Comparison of ENCODE assay signal across 8 cellular contexts in the genomic region with DNA sequence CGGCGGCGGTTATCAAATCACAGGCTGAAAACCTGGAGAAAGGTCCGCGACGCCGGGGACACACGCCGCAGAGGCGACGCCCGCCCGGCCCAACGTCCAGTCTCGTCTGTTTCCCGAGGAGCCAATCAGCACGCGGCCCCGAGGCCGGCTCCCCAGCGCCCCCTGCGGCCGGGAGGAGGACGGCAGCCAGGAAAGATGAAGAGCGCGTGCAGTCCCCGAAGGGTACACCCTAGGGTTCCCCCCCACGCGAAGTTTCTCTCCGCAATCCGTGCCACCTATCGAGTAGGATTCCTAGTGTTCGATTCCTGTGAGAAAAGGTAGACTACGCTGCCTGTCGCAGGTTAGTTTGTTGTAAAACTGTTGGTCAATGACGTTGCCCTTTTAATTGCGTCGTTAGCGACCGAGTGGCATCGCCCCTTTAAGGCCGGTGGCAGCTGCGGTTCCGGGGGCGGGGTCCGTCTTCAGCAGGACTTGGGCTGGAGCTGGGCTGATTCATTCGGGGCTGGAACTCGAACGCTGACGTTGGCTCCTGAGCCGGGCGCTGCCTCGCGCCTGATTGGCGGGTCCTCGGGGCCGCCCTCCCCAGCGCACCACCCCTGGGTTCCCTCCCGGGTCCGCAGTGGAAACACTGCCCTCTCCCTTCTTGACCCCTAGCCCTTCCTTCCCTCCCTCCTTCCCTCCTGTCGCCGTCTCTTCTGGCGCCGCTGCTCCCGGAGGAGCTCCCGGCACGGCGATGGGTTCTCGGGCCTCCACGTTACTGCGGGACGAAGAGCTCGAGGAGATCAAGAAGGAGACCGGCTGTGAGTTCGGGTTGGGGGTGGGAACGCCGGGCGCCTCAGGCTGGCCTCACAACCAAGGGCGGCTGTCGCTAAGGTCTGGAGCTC. TPM values are rescaled to one million over a fixed set of nuclear protein-coding genes. Genes with fewer than 3 reads are reported as not detected.
A peak's percentile ranks its signal among the peaks of the same experiment; 100 is the strongest.
DNase-seq lines count a peak whose midpoint lies in the region; ATAC-seq and TF ChIP-seq lines count a peak whose summit lies in the region.

A gene (plus strand): TSS at position 619 of the 884 bp plus-strand sequence. CDS start 115 bp downstream, at position 734.
A gene with protein sequence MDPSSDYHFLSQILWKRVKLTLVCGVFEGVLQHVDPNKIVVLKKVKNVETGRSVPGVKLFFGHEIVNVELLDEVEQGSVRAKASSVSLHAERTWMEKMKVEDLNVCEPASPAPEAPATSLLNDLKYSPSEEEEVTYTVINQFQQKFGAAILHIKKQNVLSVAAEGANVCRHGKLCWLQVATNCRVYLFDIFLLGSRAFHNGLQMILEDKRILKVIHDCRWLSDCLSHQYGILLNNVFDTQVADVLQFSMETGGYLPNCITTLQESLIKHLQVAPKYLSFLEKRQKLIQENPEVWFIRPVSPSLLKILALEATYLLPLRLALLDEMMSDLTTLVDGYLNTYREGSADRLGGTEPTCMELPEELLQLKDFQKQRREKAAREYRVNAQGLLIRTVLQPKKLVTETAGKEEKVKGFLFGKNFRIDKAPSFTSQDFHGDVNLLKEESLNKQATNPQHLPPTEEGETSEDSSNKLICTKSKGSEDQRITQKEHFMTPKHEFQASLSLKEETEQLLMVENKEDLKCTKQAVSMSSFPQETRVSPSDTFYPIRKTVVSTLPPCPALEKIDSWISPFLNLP (minus strand): TSS at position 108 of the 884 bp plus-strand sequence. CDS start 4,182 bp downstream, outside the sequence.

- ATAC-seq in GM21529 (IDR thresholded peaks at IDR 0.05; ENCODE audit: unreplicated experiment) = peak; percentile 99

- CTCF ChIA-PET in OCI-LY7 (lab: Charles Lee; ENCODE audit: unreplicated experiment) = interaction anchor here (0.5 to 1.1 kb wide), 2 partner anchors 323 to 397 kb away, joined by 3 to 4 read pairs; no protein-coding TSS in a partner anchor

- no peaks in the 10 kb centered on the region for H3K27me3 ChIP-seq in mononuclear cell (ENCODE audit: insufficient read depth, low read length)

- H3K9me3 ChIP-seq in OCI-LY7 (ENCODE audit: low read length) (peaks cover 8% of the 10 kb centered on the region; the same call in 1 of the 2 replicates), mononuclear cell (ENCODE audit: low read depth, low read length) (no peaks in the 10 kb centered on the region)

- intact Hi-C loops in OCI-LY7 (cut with micrococcal nuclease; ENCODE audit: unreplicated experiment) = loop anchor here (1.0 to 5.0 kb wide), 4 partner anchors 51 to 325 kb away; a partner anchor contains a TSS

- peak within 1 kb of the TSS; percentile 86 for H2AFZ ChIP-seq in OCI-LY7 (ENCODE audit: low read length)

- H3K27me3 Mint-ChIP-seq in IgD-negative memory B cell = no peaks in the 10 kb centered on the region

- H3K9me3 Mint-ChIP-seq in IgD-negative memory B cell = no peaks in the 10 kb centered on the region

- peak within 1 kb of the TSS; percentile 96 for H3K4me2 ChIP-seq in OCI-LY7 (ENCODE audit: low read length)

- H3K4me1 ChIP-seq in OCI-LY7 (ENCODE audit: insufficient read depth, low read length, poor library complexity, severe bottlenecking) (peaks cover 16% of the 10 kb centered on the region), mononuclear cell (ENCODE audit: insufficient read depth, low read length) (peaks cover 24% of the 10 kb centered on the region)

- H3K36me3 Mint-ChIP-seq in IgD-negative memory B cell = no peaks in the 10 kb centered on the region

- H3K4me3 ChIP-seq in OCI-LY7 (ENCODE audit: low read depth, low read length, poor library complexity, severe bottlenecking) = peak within 1 kb of the TSS; percentile 86
- H3K4me3 ChIP-seq in mononuclear cell (ENCODE audit: low read length) = peak within 1 kb of the TSS; percentile 84

- POLR2A ChIA-PET in OCI-LY7 (lab: Charles Lee) = interaction anchor here (0.5 to 1.0 kb wide), 9 partner anchors 13 to 879 kb away, joined by 3 to 6 read pairs (median 3); a partner anchor contains a TSS

- H3K27ac ChIP-seq in OCI-LY7 (ENCODE audit: low read depth, low read length, poor library complexity, severe bottlenecking) = peak within 1 kb of the TSS; percentile 47
- H3K27ac ChIP-seq in epithelial cell of prostate = peak within 1 kb of the TSS; percentile 75

- H3K27ac Mint-ChIP-seq in IgD-negative memory B cell = peak within 1 kb of the TSS; percentile 81 to 92 (median 89)

- H3K4me3 Mint-ChIP-seq in IgD-negative memory B cell = peak within 1 kb of the TSS; percentile 92 to 95 (median 93)

- no peaks in the 10 kb centered on the region for H4K20me1 ChIP-seq in OCI-LY7 (ENCODE audit: insufficient read depth, low read length)

- DNase-seq in DMS153 treated with DMSO at 0.1 percent for 48 hours (lab: John Stamatoyannopoulos, UW; ENCODE audit: unreplicated experiment) (peak; percentile 59), OCI-LY7 (ENCODE audit: low spot score) (peak; percentile 96), activated T-cell treated with anti-CD3 and anti-CD28 coated beads for 4 hours (peak; percentile 87), epithelial cell of prostate (ENCODE audit: low read depth, low spot score) (peak; percentile 92)
- peak; percentile 94 to 97 for DNase-seq in stimulated activated CD8-positive, alpha-beta memory T cell treated with anti-CD3 and anti-CD28 coated beads, Interleukin-2, amount 100 ng/mL, for 48 hours (ENCODE audit: low read depth in 2 of 2)

- no peaks in the 10 kb centered on the region for H3K36me3 ChIP-seq in OCI-LY7 (ENCODE audit: insufficient read depth, low read length)

- peak; percentile 95 for TF ChIP-seq CTCF in OCI-LY7 (conservative IDR thresholded peaks at IDR 0.05; ENCODE audit: low read length)

- BruUV-seq in OCI-LY7 (replicated peaks; lab: Mats Ljungman, UMichigan) = no TSS peak

- H3K4me1 Mint-ChIP-seq in IgD-negative memory B cell = peaks cover 17 to 24% (median 18%) of the 10 kb centered on the region in 3 donors

- H3K9me2 ChIP-seq in OCI-LY7 (ENCODE audit: insufficient read depth, low read length) = no peaks in the 10 kb centered on the region

- peaks cover 12% of the 10 kb centered on the region; the same call in 1 of the 2 replicates for H3K79me2 ChIP-seq in OCI-LY7 (ENCODE audit: insufficient read depth, low read depth, low read length)

RNA-seq across cellular contexts. Expression of the first gene that starts in this region (rescaled TPM):
- polyA plus RNA-seq in IgD-negative memory B cell = 16.8 TPM
- total RNA-seq in OCI-LY7 (2014; rRNA removed; shearing (Covaris generic)) = 19.4 and 32.4 TPM in 2 replicates
- 52.4 and 52.6 TPM in 2 replicates for total RNA-seq in OCI-LY7 (2022)
- total RNA-seq in mononuclear cell = 76.6 TPM

RNA-seq across cellular contexts. Expression of the second gene that starts in this region (rescaled TPM):
- not detected for polyA plus RNA-seq in IgD-negative memory B cell
- total RNA-seq in OCI-LY7 (2014; rRNA removed; shearing (Covaris generic)) = not detected in 2 replicates
- total RNA-seq in OCI-LY7 (2022) (not detected in 2 replicates), mononuclear cell (not detected)

Comparison
In these comparisons a context has a peak if more than half of its experiments do, and no peak if none do; other contexts are left out.
1. Peak in every context shown above with its lines: DNase-seq, ATAC-seq, H3K4me3 ChIP-seq and H3K27ac ChIP-seq.